Comparison of ENCODE assay signal across 8 cellular contexts in the genomic region with DNA sequence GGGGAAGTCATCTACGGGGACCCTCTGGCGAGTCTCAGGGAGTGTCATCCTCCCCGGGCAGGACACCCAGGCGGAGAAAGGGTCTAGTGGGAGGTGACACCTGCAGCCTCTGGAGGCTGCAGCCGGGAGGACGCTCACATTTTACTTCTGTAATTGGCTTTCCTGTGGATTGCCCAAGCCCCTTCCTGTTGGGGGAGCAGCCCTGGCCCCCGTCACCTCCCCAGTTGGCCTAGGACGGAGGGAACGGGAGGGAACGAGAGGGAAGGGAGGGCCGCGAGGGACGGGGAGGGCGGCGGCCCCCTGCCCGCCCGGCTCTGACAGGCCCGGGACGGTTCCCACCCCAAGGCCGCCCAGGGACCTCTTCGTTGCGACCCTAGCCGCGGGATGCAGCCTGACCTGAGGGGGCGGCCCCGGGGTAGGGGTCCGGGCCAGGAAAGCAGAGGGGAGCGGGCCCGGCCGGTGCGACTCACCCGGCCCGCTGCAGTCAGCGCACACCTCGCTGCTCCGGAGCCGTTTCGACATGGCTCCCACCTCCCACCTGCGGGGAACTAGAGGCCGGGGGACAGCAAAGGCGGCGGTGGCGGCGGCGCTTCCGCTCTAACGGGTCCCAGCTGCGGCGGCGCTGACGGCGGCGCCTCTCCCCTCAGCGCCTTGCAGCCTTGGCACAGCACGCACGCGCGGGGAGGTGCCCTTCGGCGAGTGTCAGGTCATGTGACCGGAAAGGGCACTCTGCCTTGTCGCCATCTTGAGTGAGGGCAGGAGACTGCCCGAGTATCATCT. TPM values are rescaled to one million over a fixed set of nuclear protein-coding genes. Genes with fewer than 3 reads are reported as not detected.
DNase-seq lines count a peak whose midpoint lies in the region; ATAC-seq and TF ChIP-seq lines count a peak whose summit lies in the region.

A gene with protein sequence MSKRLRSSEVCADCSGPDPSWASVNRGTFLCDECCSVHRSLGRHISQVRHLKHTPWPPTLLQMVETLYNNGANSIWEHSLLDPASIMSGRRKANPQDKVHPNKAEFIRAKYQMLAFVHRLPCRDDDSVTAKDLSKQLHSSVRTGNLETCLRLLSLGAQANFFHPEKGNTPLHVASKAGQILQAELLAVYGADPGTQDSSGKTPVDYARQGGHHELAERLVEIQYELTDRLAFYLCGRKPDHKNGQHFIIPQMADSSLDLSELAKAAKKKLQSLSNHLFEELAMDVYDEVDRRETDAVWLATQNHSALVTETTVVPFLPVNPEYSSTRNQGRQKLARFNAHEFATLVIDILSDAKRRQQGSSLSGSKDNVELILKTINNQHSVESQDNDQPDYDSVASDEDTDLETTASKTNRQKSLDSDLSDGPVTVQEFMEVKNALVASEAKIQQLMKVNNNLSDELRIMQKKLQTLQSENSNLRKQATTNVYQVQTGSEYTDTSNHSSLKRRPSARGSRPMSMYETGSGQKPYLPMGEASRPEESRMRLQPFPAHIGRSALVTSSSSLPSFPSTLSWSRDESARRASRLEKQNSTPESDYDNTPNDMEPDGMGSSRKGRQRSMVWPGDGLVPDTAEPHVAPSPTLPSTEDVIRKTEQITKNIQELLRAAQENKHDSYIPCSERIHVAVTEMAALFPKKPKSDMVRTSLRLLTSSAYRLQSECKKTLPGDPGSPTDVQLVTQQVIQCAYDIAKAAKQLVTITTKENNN (minus strand): TSS at position 666 of the 780 bp plus-strand sequence. CDS start 144 bp downstream, at position 522.

- H3K9me3 ChIP-seq in Caco-2 (no peaks in the 10 kb centered on the region), OCI-LY1 (ENCODE audit: low read length) (no peaks in the 10 kb centered on the region), mesodermal cell (ENCODE audit: control insufficient read depth, low read length) (no peaks in the 10 kb centered on the region)

- POLR2A ChIA-PET in Caco-2 (lab: Charles Lee), result interaction anchor here (0.8 kb wide), 1 partner anchor 66 kb away, joined by 3 read pairs; no protein-coding TSS in a partner anchor

- peaks cover 14% of the 10 kb centered on the region for H3K36me3 Mint-ChIP-seq in Caco-2 (ENCODE audit: insufficient read depth, unreplicated experiment)

- no peaks in the 10 kb centered on the region for H3K27me3 Mint-ChIP-seq in Caco-2 (ENCODE audit: insufficient read depth, unreplicated experiment)

- peaks cover 48% of the 10 kb centered on the region for H3K79me2 ChIP-seq in OCI-LY1 (ENCODE audit: insufficient read depth, low read length)

- H4K20me1 ChIP-seq in OCI-LY1 (ENCODE audit: insufficient read depth, low read length), result no peaks in the 10 kb centered on the region

- ATAC-seq in GM21515 (IDR thresholded peaks at IDR 0.05; ENCODE audit: unreplicated experiment), result peak; percentile 51

- H3K4me1 Mint-ChIP-seq in Caco-2 (ENCODE audit: low read depth, unreplicated experiment), result peaks cover 18% of the 10 kb centered on the region

- in situ Hi-C loops in endometrial microvascular endothelial cells (cut with HindIII; ENCODE audit: inconsistent ontology term, low pct_unique_long_range_greater_than_20kb, low sequenced_read_pairs), result no loop called here

- 0% methylated on average over 38 to 51 of the region's 63 CpGs for WGBS in mesodermal cell (ENCODE audit: insufficient coverage in 2 of 2), 2 experiments

- H3K27me3 ChIP-seq in Caco-2 (replicated peaks; ENCODE audit: control insufficient read depth, insufficient read depth, low read length) (no peaks in the 10 kb centered on the region), OCI-LY1 (ENCODE audit: insufficient read depth, low read length) (no peaks in the 10 kb centered on the region)

- peak within 1 kb of the TSS; percentile 90 for H3K27ac ChIP-seq in OCI-LY1 (ENCODE audit: low read depth, low read length, poor library complexity, severe bottlenecking)
- H3K27ac ChIP-seq in mesodermal cell (ENCODE audit: low read depth, low read length, severe bottlenecking), result peak within 1 kb of the TSS; percentile 36

- H3K4me3 ChIP-seq in Caco-2 (ENCODE audit: low read depth, low read length) (peak within 1 kb of the TSS; percentile 85), OCI-LY1 (ENCODE audit: low read depth, low read length, poor library complexity, severe bottlenecking) (peak within 1 kb of the TSS; percentile 91), mesodermal cell (ENCODE audit: extremely low read depth, insufficient read depth, low read length, poor library complexity, severe bottlenecking) (peak within 1 kb of the TSS; percentile 91)

- H3K4me2 ChIP-seq in OCI-LY1 (ENCODE audit: low read length), result peak within 1 kb of the TSS; percentile 96

- no peaks in the 10 kb centered on the region for H3K9me2 ChIP-seq in OCI-LY1 (ENCODE audit: low read depth, low read length)

- TF ChIP-seq CTCF in Caco-2 (IDR thresholded peaks at IDR 0.05; ENCODE audit: insufficient read depth in 1 of 2, low read depth in 1 of 2, low read length in 1 of 2, severe bottlenecking in 1 of 2, unreplicated experiment in 1 of 2) (no peak), OCI-LY1 (IDR thresholded peaks at IDR 0.05; ENCODE audit: low read length) (no peak)

- intact Hi-C loops in Caco-2 (cut with micrococcal nuclease; ENCODE audit: unreplicated experiment), result loop anchor here (5.0 kb wide), 1 partner anchor 41 kb away; no protein-coding TSS in a partner anchor

- H3F3A ChIP-seq in OCI-LY1 (ENCODE audit: insufficient read depth, low read length), result no peaks in the 10 kb centered on the region

- H3K27ac Mint-ChIP-seq in Caco-2 (ENCODE audit: unreplicated experiment), result peak within 1 kb of the TSS; percentile 67

- H3K9me3 Mint-ChIP-seq in Caco-2 (ENCODE audit: unreplicated experiment), result no peaks in the 10 kb centered on the region

- peaks cover 19% of the 10 kb centered on the region for H3K4me1 ChIP-seq in Caco-2
- H3K4me1 ChIP-seq in OCI-LY1 (ENCODE audit: insufficient read depth, low read length, severe bottlenecking), result peaks cover 45% of the 10 kb centered on the region
- H3K4me1 ChIP-seq in mesodermal cell (ENCODE audit: control insufficient read depth, insufficient read depth, low read length, poor library complexity, severe bottlenecking), result peaks cover 12% of the 10 kb centered on the region

- no peak within 1 kb of the TSS for H2AFZ ChIP-seq in OCI-LY1 (ENCODE audit: low read length)

- peak; percentile 92 for DNase-seq in Caco-2
- peak; percentile 95 for DNase-seq in HuH-7 (ENCODE audit: low spot score)
- DNase-seq in activated CD8-positive, alpha-beta memory T cell treated with anti-CD3 and anti-CD28 coated beads, Interleukin-2, amount 50 U/mL, for 4 hours, result peak; percentile 91
- peak; percentile 82 for DNase-seq in stimulated activated CD8-positive, alpha-beta memory T cell treated with anti-CD3 and anti-CD28 coated beads, Interleukin-15, amount 100 ng/mL, for 24 hours (ENCODE audit: low read depth)

- H3K36me3 ChIP-seq in Caco-2 (ENCODE audit: control insufficient read depth, insufficient read depth, low read length), result no peaks in the 10 kb centered on the region
- peaks cover 6% of the 10 kb centered on the region; the same call in 1 of the 2 replicates for H3K36me3 ChIP-seq in OCI-LY1 (ENCODE audit: insufficient read depth, low read length)
- H3K36me3 ChIP-seq in mesodermal cell (ENCODE audit: control insufficient read depth, insufficient read depth, low read length), result peaks cover 9% of the 10 kb centered on the region

- peak within 1 kb of the TSS; percentile 91 for H3K9ac ChIP-seq in OCI-LY1 (ENCODE audit: low read length)

- CTCF ChIA-PET in Caco-2 (lab: Charles Lee), result no interaction called here

- peak within 1 kb of the TSS; percentile 87 for H3K4me3 Mint-ChIP-seq in Caco-2 (ENCODE audit: unreplicated experiment)

- BruUV-seq in Caco-2 (replicated peaks; lab: Mats Ljungman, UMichigan), result no TSS peak

RNA-seq across cellular contexts. Expression of the gene that starts here (rescaled TPM):
- total RNA-seq in Caco-2 (2022) (29.3 and 30.0 TPM in 2 replicates), endometrial microvascular endothelial cells (ENCODE audit: inconsistent ontology term) (39.9 TPM)
- polyA plus RNA-seq in mesodermal cell (2013, experiment 1 of 2), result 25.5 TPM
- 24.7 TPM for polyA plus RNA-seq in mesodermal cell (2013, experiment 2 of 2)

Comparison
In these comparisons a context has a peak if more than half of its experiments do, and no peak if none do; other contexts are left out.
1. Peak in every context shown above with its lines: DNase-seq, ATAC-seq, H3K4me3 ChIP-seq and H3K27ac ChIP-seq.